Comparison of ENCODE assay signal across 8 cellular contexts in genomic region chr12:26126340-26127284, GRCh38. TPM values are rescaled to one million over a fixed set of nuclear protein-coding genes. Genes with fewer than 3 reads are reported as not detected.
DNase-seq lines count a peak whose midpoint lies in the region; ATAC-seq, FAIRE-seq and TF ChIP-seq lines count a peak whose summit lies in the region.

No MANE protein-coding gene starts in this region.

- ATAC-seq in HG03025 (IDR thresholded peaks at IDR 0.05; ENCODE audit: low FRiP score, unreplicated experiment) (peak; percentile 26), natural killer cell (no peak)

- TF ChIP-seq CTCF in AG04450 (IDR thresholded peaks at IDR 0.05; ENCODE audit: low read depth, low read length): no peak
- no peak for TF ChIP-seq CTCF in GM13976 (IDR thresholded peaks at IDR 0.05; ENCODE audit: borderline replicate concordance, control extremely low read depth, extremely low read depth, insufficient read depth, missing control alignments)
- no peak for TF ChIP-seq CTCF in natural killer cell (IDR thresholded peaks at IDR 0.05)

- peak overlapping the region; percentile 75 for H3K4me3 ChIP-seq in AG04450 (ENCODE audit: low read depth, low read length)

- peak overlapping the region; percentile 73 for H3K4me3 Mint-ChIP-seq in activated naive CD4-positive, alpha-beta T cell treated with anti-CD3 and anti-CD28 coated beads, Interleukin-2, amount 10 ng/mL, durations not matched to agents 7 days and 5 days
- H3K4me3 Mint-ChIP-seq in natural killer cell: peak overlapping the region; percentile 58

- no peak overlapping the region for H3K27ac Mint-ChIP-seq in activated naive CD4-positive, alpha-beta T cell treated with anti-CD3 and anti-CD28 coated beads, Interleukin-2, amount 10 ng/mL, durations not matched to agents 7 days and 5 days
- H3K27ac Mint-ChIP-seq in natural killer cell: no peak overlapping the region

- H3K9me3 Mint-ChIP-seq in activated naive CD4-positive, alpha-beta T cell treated with anti-CD3 and anti-CD28 coated beads, Interleukin-2, amount 10 ng/mL, durations not matched to agents 7 days and 5 days: no peaks in the 10 kb centered on the region
- H3K9me3 Mint-ChIP-seq in natural killer cell: no peaks in the 10 kb centered on the region

- intact Hi-C loops in natural killer cell (cut with micrococcal nuclease): no loop called here

- H3K36me3 Mint-ChIP-seq in activated naive CD4-positive, alpha-beta T cell treated with anti-CD3 and anti-CD28 coated beads, Interleukin-2, amount 10 ng/mL, durations not matched to agents 7 days and 5 days: peaks cover 1% of the 10 kb centered on the region
- no peaks in the 10 kb centered on the region for H3K36me3 Mint-ChIP-seq in natural killer cell

- H3K27ac ChIP-seq in AG04450 (ENCODE audit: low read depth, low read length): peak overlapping the region; percentile 65

- H3K27me3 ChIP-seq in AG04450 (ENCODE audit: control insufficient read depth, insufficient read depth, low read length): peaks cover 5% of the 10 kb centered on the region

- POLR2A ChIA-PET in AG04450 (lab: Yijun Ruan, JAX): no interaction called here

- FAIRE-seq in frontal cortex (lab: Jason Lieb, UNC) (no peak), urothelium cell line (lab: Jason Lieb, UNC) (peak; percentile 35)

- H3K4me1 Mint-ChIP-seq in activated naive CD4-positive, alpha-beta T cell treated with anti-CD3 and anti-CD28 coated beads, Interleukin-2, amount 10 ng/mL, durations not matched to agents 7 days and 5 days: peaks cover 41% of the 10 kb centered on the region
- H3K4me1 Mint-ChIP-seq in natural killer cell: peaks cover 18 to 31% of the 10 kb centered on the region in 2 donors

- CTCF ChIA-PET in AG04450 (lab: Charles Lee): interaction anchor here (0.7 kb wide), 1 partner anchor 525 kb away, joined by 3 read pairs; no protein-coding TSS in a partner anchor
- CTCF ChIA-PET in activated naive CD4-positive, alpha-beta T cell treated with anti-CD3 and anti-CD28 coated beads, Interleukin-2, amount 10 ng/mL, durations not matched to agents 7 days and 5 days (lab: Charles Lee): interaction anchor here (0.9 to 2.0 kb wide), 2 partner anchors 8 to 29 kb away, joined by 3 to 6 read pairs; no protein-coding TSS in a partner anchor

- in situ Hi-C loops in GM13976 (cut with MboI; ENCODE audit: low sequenced_read_pairs, unreplicated experiment): no loop called here

- H3K27me3 Mint-ChIP-seq in activated naive CD4-positive, alpha-beta T cell treated with anti-CD3 and anti-CD28 coated beads, Interleukin-2, amount 10 ng/mL, durations not matched to agents 7 days and 5 days: peaks cover 94% of the 10 kb centered on the region
- H3K27me3 Mint-ChIP-seq in natural killer cell (ENCODE audit: low read depth in 2 of 2): peaks cover 53 to 71% of the 10 kb centered on the region in 2 donors

- no peaks in the 10 kb centered on the region; the same call in 1 of the 2 replicates for H3K9me3 ChIP-seq in AG04450 (ENCODE audit: control insufficient read depth, insufficient read depth, low read length)

- DNase-seq in AG04450 (ENCODE audit: low read depth, low spot score): no peak
- DNase-seq in GM13976 (ENCODE audit: low spot score): peak; percentile 68
- peak; percentile 11 for DNase-seq in NCI-H524 treated with DMSO at 0.1 percent for 48 hours (lab: John Stamatoyannopoulos, UW)
- DNase-seq in activated naive CD4-positive, alpha-beta T cell treated with anti-CD3 and anti-CD28 coated beads, Interleukin-2, amount 10 ng/mL, durations not matched to agents 7 days and 5 days: peak; percentile 51
- peak; percentile 83 to 84 for DNase-seq in frontal cortex (ENCODE audit: low spot score in 2 of 2)
- no peak for DNase-seq in natural killer cell
- DNase-seq in urothelium cell line (ENCODE audit: low spot score): peak; percentile 89

RNA-seq across cellular contexts. Expression of gene BHLHE41, which starts 1.8 kb away (rescaled TPM):
- polyA plus RNA-seq in AG04450 (2011; rRNA removed): 0.96 and 1.7 TPM in 2 replicates
- polyA minus RNA-seq in AG04450 (2011; rRNA and poly(A)+ RNA removed): 1.4 and 2.6 TPM in 2 replicates
- total RNA-seq in frontal cortex: 0.41 TPM
- total RNA-seq in natural killer cell: 1 to 10 TPM in 1 of 3 donors, under 1 TPM in 1, not detected in 1; 0.09 to 3.7 TPM

Comparison
In these comparisons a context has a peak if more than half of its experiments do, and no peak if none do; other contexts are left out.
1. DNase-seq: peak in GM13976 (single experiment), NCI-H524 treated with DMSO at 0.1 percent for 48 hours (single experiment), activated naive CD4-positive, alpha-beta T cell treated with anti-CD3 and anti-CD28 coated beads, Interleukin-2, amount 10 ng/mL, durations not matched to agents 7 days and 5 days (single experiment), frontal cortex (2 of 2) and urothelium cell line (single experiment); none in AG04450 (single experiment) and natural killer cell (single experiment).